Comparison of ENCODE assay signal across 7 cellular contexts in genomic region chr15:38455096-38455495, GRCh38. TPM values are rescaled to one million over a fixed set of nuclear protein-coding genes. Genes with fewer than 3 reads are reported as not detected.
A peak's percentile ranks its signal among the peaks of the same experiment; 100 is the strongest.
DNase-seq lines count a peak whose midpoint lies in the region; ATAC-seq and TF ChIP-seq lines count a peak whose summit lies in the region.

No MANE protein-coding gene starts in this region.

- TF ChIP-seq POLR2A in Peyer's patch (IDR thresholded peaks at IDR 0.05) (no peak), esophagus squamous epithelium (IDR thresholded peaks at IDR 0.05) (no peak)

- H3K36me3 ChIP-seq in Peyer's patch (no peaks in the 10 kb centered on the region), esophagus squamous epithelium (peaks cover 0 to 11% (median 0%) of the 10 kb centered on the region in 3 donors)

- intact Hi-C loops in esophagus squamous epithelium (cut with DNase I) = no loop called here

- H3K4me1 ChIP-seq in Peyer's patch (peaks cover 0 to 15% (median 3%) of the 10 kb centered on the region in 4 donors), esophagus squamous epithelium (peaks cover 0 to 19% (median 7%) of the 10 kb centered on the region in 3 donors)

- peak overlapping the region in 1 of 4 donors; percentile 83 for H3K27ac ChIP-seq in Peyer's patch
- H3K27ac ChIP-seq in esophagus squamous epithelium = peak overlapping the region in 1 of 4 donors; percentile 95

- DNase-seq in GM12865 (ENCODE audit: low read depth) (no peak), Peyer's patch (no peak), esophagus squamous epithelium (lab: John Stamatoyannopoulos, UW) (no peak), renal cortical epithelial cell (ENCODE audit: low read depth) (peak; percentile 23), germinal center (ENCODE audit: low spot score) (no peak)

- TF ChIP-seq CTCF in GM12865 (IDR thresholded peaks at IDR 0.05; ENCODE audit: insufficient read depth, low read depth, low read length, missing control alignments) (no peak), Peyer's patch (IDR thresholded peaks at IDR 0.05) (no peak), esophagus squamous epithelium (IDR thresholded peaks at IDR 0.05) (no peak)

- ATAC-seq in GM18511 (IDR thresholded peaks at IDR 0.05; ENCODE audit: unreplicated experiment) (no peak), HG02763 (IDR thresholded peaks at IDR 0.05; ENCODE audit: unreplicated experiment) (no peak)

- peak overlapping the region; percentile 99 for H3K4me3 ChIP-seq in GM12865 (ENCODE audit: low read depth, low read length)
- peak overlapping the region; percentile 80 to 90 (median 85) for H3K4me3 ChIP-seq in Peyer's patch
- H3K4me3 ChIP-seq in esophagus squamous epithelium = peak overlapping the region; percentile 63 to 99 (median 84)

- H3K9me3 ChIP-seq in Peyer's patch (no peaks in the 10 kb centered on the region), esophagus squamous epithelium (no peaks in the 10 kb centered on the region)

- 5 to 9% methylated on average over 4 of the region's 4 CpGs for WGBS in esophagus squamous epithelium, 2 donors

- H3K27me3 ChIP-seq in Peyer's patch = no peaks in the 10 kb centered on the region
- no peaks in the 10 kb centered on the region for H3K27me3 ChIP-seq in esophagus squamous epithelium

RNA-seq across cellular contexts. Expression of gene FAM98B, which starts 1.2 kb away (rescaled TPM):
- total RNA-seq in Peyer's patch (10 to 100 TPM in 1 of 4 donors, 1 to 10 TPM in 3; 7.7 to 10.5 (median 9.2) TPM), esophagus squamous epithelium (10 to 100 TPM in 1 of 4 donors, 1 to 10 TPM in 3; 5.6 to 10.9 (median 7.1) TPM), renal cortical epithelial cell (8.3 and 14.3 TPM in 2 replicates)
